In genomic region chr5:150253416-150254208, GRCh38 we compare ENCODE assay signal across 17 cellular contexts. TPM values are rescaled to one million over a fixed set of nuclear protein-coding genes. Genes with fewer than 3 reads are reported as not detected.
"Had no signal": no experiment of that assay in that cellular context is flagged by ENCODE, and none has a peak within 500 bp of the region (broad histone marks: within the 10 kb centered on the region; RNA-seq: fewer than 3 reads in every experiment).

No MANE protein-coding gene starts in this region.

- H3K27ac ChIP-seq: colonic mucosa, gastrocnemius medialis, right atrium auricular region, spleen, transverse colon had no signal

- H3K4me1 Mint-ChIP-seq: activated CD4-positive, alpha-beta T cell treated with anti-CD3 and anti-CD28 coated beads, Interleukin-2, amount 10 ng/mL, durations not matched to agents 7 days and 5 days; naive thymus-derived CD4-positive, alpha-beta T cell; stimulated activated naive B cell treated with anti-CD40 and anti-IgM and Interleukin-4, amounts not matched to agents 10 μg/mL and 1 μg/mL and 100 μg/mL, for 72 hours; T-helper 17 cell had no signal

- H3K27ac Mint-ChIP-seq: activated CD4-positive, alpha-beta T cell treated with anti-CD3 and anti-CD28 coated beads, Interleukin-2, amount 10 ng/mL, durations not matched to agents 7 days and 5 days; naive thymus-derived CD4-positive, alpha-beta T cell; stimulated activated naive B cell treated with anti-CD40 and anti-IgM and Interleukin-4, amounts not matched to agents 10 μg/mL and 1 μg/mL and 100 μg/mL, for 72 hours; T-helper 17 cell had no signal

- H3K4me3 Mint-ChIP-seq: activated CD4-positive, alpha-beta T cell treated with anti-CD3 and anti-CD28 coated beads, Interleukin-2, amount 10 ng/mL, durations not matched to agents 7 days and 5 days; activated T-cell treated with anti-CD3 and anti-CD28 coated beads, Interleukin-2, amount 50 U/mL, for 4 hours; naive thymus-derived CD4-positive, alpha-beta T cell; stimulated activated naive B cell treated with anti-CD40 and anti-IgM and Interleukin-4, amounts not matched to agents 10 μg/mL and 1 μg/mL and 100 μg/mL, for 72 hours; T-helper 17 cell had no signal

- ATAC-seq: activated T-cell treated with anti-CD3 and anti-CD28 coated beads, Interleukin-2, amount 50 U/mL, for 4 hours; gastrocnemius medialis; naive thymus-derived CD4-positive, alpha-beta T cell; stimulated activated naive B cell treated with anti-CD40 and anti-IgM and Interleukin-4, amounts not matched to agents 10 μg/mL and 1 μg/mL and 100 μg/mL, for 72 hours; T-helper 17 cell had no signal

- DNase-seq: activated CD4-positive, alpha-beta T cell treated with anti-CD3 and anti-CD28 coated beads, Interleukin-2, amount 10 ng/mL, durations not matched to agents 7 days and 5 days; activated CD4-positive, CD25-positive, alpha-beta regulatory T cell; activated gamma-delta T cell; activated T-cell treated with anti-CD3 and anti-CD28 coated beads, Interleukin-2, amount 50 U/mL, for 4 hours; colonic mucosa; effector CD4-positive, alpha-beta T cell; gastrocnemius medialis; naive thymus-derived CD4-positive, alpha-beta T cell; nucleus accumbens; spleen; stimulated activated CD4-positive, alpha-beta T cell treated with anti-CD3 and anti-CD28 coated beads, Interleukin-2, amount 100 ng/mL, for 24 hours; stimulated activated naive B cell treated with anti-CD40 and anti-IgM and Interleukin-4, amounts not matched to agents 10 μg/mL and 1 μg/mL and 100 μg/mL, for 72 hours; substantia nigra; T-helper 17 cell; transverse colon had no signal

- H3K4me1 ChIP-seq: colonic mucosa, gastrocnemius medialis, spleen, transverse colon had no signal

- H3K4me3 ChIP-seq: colonic mucosa, gastrocnemius medialis, right atrium auricular region, spleen, transverse colon had no signal

- H3K9me3 ChIP-seq: colonic mucosa, gastrocnemius medialis, right atrium auricular region, spleen, transverse colon had no signal

- H3K36me3 ChIP-seq: colonic mucosa, gastrocnemius medialis, right atrium auricular region, spleen, transverse colon had no signal

- H3K9me3 Mint-ChIP-seq: activated CD4-positive, alpha-beta T cell treated with anti-CD3 and anti-CD28 coated beads, Interleukin-2, amount 10 ng/mL, durations not matched to agents 7 days and 5 days; activated T-cell treated with anti-CD3 and anti-CD28 coated beads, Interleukin-2, amount 50 U/mL, for 4 hours; naive thymus-derived CD4-positive, alpha-beta T cell; stimulated activated naive B cell treated with anti-CD40 and anti-IgM and Interleukin-4, amounts not matched to agents 10 μg/mL and 1 μg/mL and 100 μg/mL, for 72 hours had no signal

- H3K36me3 Mint-ChIP-seq: naive thymus-derived CD4-positive, alpha-beta T cell; stimulated activated naive B cell treated with anti-CD40 and anti-IgM and Interleukin-4, amounts not matched to agents 10 μg/mL and 1 μg/mL and 100 μg/mL, for 72 hours had no signal

- H3K27me3 Mint-ChIP-seq: activated CD4-positive, alpha-beta T cell treated with anti-CD3 and anti-CD28 coated beads, Interleukin-2, amount 10 ng/mL, durations not matched to agents 7 days and 5 days had no signal

- H3K27me3 ChIP-seq: colonic mucosa, gastrocnemius medialis, right atrium auricular region, spleen, transverse colon had no signal

RNA-seq across cellular contexts. Expression of gene CAMK2A, which starts 36.0 kb away (rescaled TPM):
- total RNA-seq: activated CD4-positive, alpha-beta T cell treated with anti-CD3 and anti-CD28 coated beads, Interleukin-2, amount 10 ng/mL, durations not matched to agents 7 days and 5 days; activated T-cell treated with anti-CD3 and anti-CD28 coated beads, Interleukin-2, amount 50 U/mL, for 4 hours; lung microvascular endothelial cell; naive thymus-derived CD4-positive, alpha-beta T cell; T-helper 17 cell had no signal
- polyA plus RNA-seq: naive thymus-derived CD4-positive, alpha-beta T cell had no signal

RNA-seq across cellular contexts. Expression of gene ARSI, which starts 49.1 kb away (rescaled TPM):
- total RNA-seq: activated CD4-positive, alpha-beta T cell treated with anti-CD3 and anti-CD28 coated beads, Interleukin-2, amount 10 ng/mL, durations not matched to agents 7 days and 5 days; activated T-cell treated with anti-CD3 and anti-CD28 coated beads, Interleukin-2, amount 50 U/mL, for 4 hours; gastrocnemius medialis; lung microvascular endothelial cell; T-helper 17 cell had no signal
- polyA plus RNA-seq: naive thymus-derived CD4-positive, alpha-beta T cell had no signal
